In the genomic region with DNA sequence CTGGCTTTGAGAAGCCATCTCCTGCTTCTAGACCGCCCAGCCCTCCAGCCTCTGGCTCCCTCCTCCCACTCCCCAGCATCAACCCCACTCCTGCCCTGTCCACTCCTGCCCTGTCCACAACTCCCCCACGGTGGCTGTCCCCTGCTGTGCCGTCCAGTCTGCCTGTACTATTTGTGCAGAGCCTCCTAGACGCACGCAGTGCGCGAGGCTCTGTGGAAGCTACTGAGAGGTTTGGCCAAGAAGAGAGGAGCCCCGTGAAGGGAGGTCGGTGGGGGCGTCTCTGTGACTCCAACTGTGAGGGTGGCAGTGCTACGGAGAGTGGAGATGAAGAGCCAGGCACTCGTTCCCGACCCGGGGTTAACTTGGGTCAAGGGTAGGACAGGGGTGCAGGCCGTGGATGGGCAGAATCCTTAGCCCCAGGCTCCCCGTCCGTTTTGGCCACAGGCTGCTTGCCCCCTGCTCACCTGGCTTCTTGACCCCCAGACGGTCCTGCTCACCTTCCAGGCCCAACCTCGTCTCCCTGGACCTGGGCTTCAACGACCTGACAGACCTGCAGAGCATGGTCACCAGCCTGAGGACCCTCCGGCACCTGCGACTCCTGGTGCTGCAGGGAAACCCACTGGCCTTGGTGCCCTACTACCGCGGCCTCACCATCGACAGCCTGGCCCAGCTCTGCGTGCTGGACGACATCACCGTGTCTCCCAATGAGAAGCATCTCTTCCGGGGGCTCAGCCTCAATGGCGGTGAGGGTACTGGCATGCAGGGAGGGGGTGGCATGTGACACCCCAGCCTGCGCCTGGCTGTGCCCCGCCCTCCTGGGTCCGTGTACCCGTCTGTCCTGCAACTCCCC, we compare ENCODE assay signal across 12 cellular contexts. TPM values are rescaled to one million over a fixed set of nuclear protein-coding genes. Genes with fewer than 3 reads are reported as not detected.
"Had no signal": no experiment of that assay in that cellular context is flagged by ENCODE, and none has a peak within 500 bp of the region (broad histone marks: within the 10 kb centered on the region; RNA-seq: fewer than 3 reads in every experiment).

No MANE protein-coding gene starts in this region.

- H3K9me3 ChIP-seq: SJSA1 had no signal

- H3K36me3 ChIP-seq: SJSA1 had no signal

- H3K4me1 ChIP-seq: SJSA1 had no signal

- DNase-seq: NCI-H1048, NCI-H1417 treated with DMSO at 0.1 percent for 48 hours, NCI-H226, NCI-H524 treated with DMSO at 0.1 percent for 48 hours, Right ventricle myocardium superior, RPMI8226, SIG-M5 had no signal

- H3K27ac ChIP-seq: HL-60, SJSA1, SK-N-MC had no signal

- H3K4me3 ChIP-seq: SJSA1, SK-N-MC had no signal

- H3K27me3 ChIP-seq: SJSA1 had no signal

RNA-seq across cellular contexts. Expression of a gene that starts 6.9 kb away (rescaled TPM):
- total RNA-seq: LHCN-M2, MCF 10A, SJSA1 had no signal

RNA-seq across cellular contexts. Expression of a gene that starts 13.7 kb away (rescaled TPM):
- total RNA-seq: LHCN-M2, Right ventricle myocardium superior, SJSA1 had no signal

RNA-seq across cellular contexts. Expression of a gene that starts 15.8 kb away (rescaled TPM):
- total RNA-seq: LHCN-M2, MCF 10A, Right ventricle myocardium superior, SJSA1 had no signal
